In the genomic region with DNA sequence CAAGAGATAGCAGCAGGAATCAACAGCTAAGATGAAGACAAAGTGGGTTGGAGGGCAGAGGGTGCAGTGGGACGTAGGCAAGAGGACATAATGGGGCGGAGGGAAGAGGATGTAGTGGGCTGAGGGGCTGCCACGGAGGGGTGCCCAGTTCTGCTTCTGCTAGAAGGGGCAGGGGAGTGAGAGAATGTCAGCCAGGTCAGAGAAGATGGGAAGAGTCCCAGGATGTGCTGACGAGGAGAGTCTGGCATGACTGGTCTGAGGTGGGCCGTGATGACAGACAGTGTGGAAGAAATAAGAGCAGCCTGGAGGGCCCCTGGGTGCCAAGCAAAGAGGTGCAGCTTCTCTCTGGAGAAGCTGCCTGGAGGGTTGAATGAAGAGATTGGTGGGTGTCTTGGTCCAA, we compare ENCODE assay signal across 17 cellular contexts. TPM values are rescaled to one million over a fixed set of nuclear protein-coding genes. Genes with fewer than 3 reads are reported as not detected.
DNase-seq lines count a peak whose midpoint lies in the region; ATAC-seq and TF ChIP-seq lines count a peak whose summit lies in the region.
"Had no signal": no experiment of that assay in that cellular context is flagged by ENCODE, and none has a peak within 500 bp of the region (broad histone marks: within the 10 kb centered on the region; RNA-seq: fewer than 3 reads in every experiment).

No MANE protein-coding gene starts in this region.

- H3K36me3 Mint-ChIP-seq in nephron progenitor cell (ENCODE audit: low read depth) = peaks cover 19% of the 10 kb centered on the region
- no peaks in the 10 kb centered on the region for H3K36me3 Mint-ChIP-seq in activated CD8-positive, alpha-beta T cell treated with anti-CD3 and anti-CD28 coated beads, Interleukin-2, amount 10 ng/mL, durations not matched to agents 7 days and 5 days (ENCODE audit: low read depth)
- H3K36me3 Mint-ChIP-seq: CD4-positive, CD25-positive, alpha-beta regulatory T cell had no signal

- H4K8ac ChIP-seq in trophoblast cell (ENCODE audit: low read depth, low read length) = no peak overlapping the region

- H4K12ac ChIP-seq in trophoblast cell (ENCODE audit: low read depth, low read length) = no peak overlapping the region

- peak overlapping the region; percentile 21 for H3K4me3 Mint-ChIP-seq in nephron progenitor cell
- no peak overlapping the region for H3K4me3 Mint-ChIP-seq in activated CD8-positive, alpha-beta T cell treated with anti-CD3 and anti-CD28 coated beads, Interleukin-2, amount 10 ng/mL, durations not matched to agents 7 days and 5 days
- H3K4me3 Mint-ChIP-seq: GM23338 had no signal

- peaks cover 40% of the 10 kb centered on the region for H3K79me2 ChIP-seq in trophoblast cell (ENCODE audit: control insufficient read depth, insufficient read depth, low read length, poor library complexity)

- peaks cover 0 to 3% of the 10 kb centered on the region in 2 experiments for H3K36me3 ChIP-seq in trophoblast cell (ENCODE audit: control insufficient read depth in 1 of 2, insufficient read depth in 2 of 2, low read length in 2 of 2)
- no peaks in the 10 kb centered on the region for H3K36me3 ChIP-seq in transverse colon
- H3K36me3 ChIP-seq: BLaER1 treated with 17β-estradiol and CSF1 and Interleukin-3, amounts not matched to agents 10 nM and 100 nM had no signal

- no peak overlapping the region for H3K23ac ChIP-seq in trophoblast cell (ENCODE audit: low read length)

- no peak overlapping the region for H3K9ac ChIP-seq in trophoblast cell (ENCODE audit: low read length)
- H3K9ac ChIP-seq: BLaER1 treated with 17β-estradiol and CSF1 and Interleukin-3, amounts not matched to agents 10 nM and 100 nM had no signal

- no peak for ATAC-seq in activated CD8-positive, alpha-beta T cell treated with anti-CD3 and anti-CD28 coated beads, Interleukin-2, amount 10 ng/mL, durations not matched to agents 7 days and 5 days
- ATAC-seq in GM18498 (IDR thresholded peaks at IDR 0.05; ENCODE audit: unreplicated experiment) = no peak
- ATAC-seq: GM23338 had no signal

- H3K27ac ChIP-seq in coronary artery (no peak overlapping the region), trophoblast cell (ENCODE audit: low read depth, low read length) (no peak overlapping the region), transverse colon (no peak overlapping the region)
- H3K27ac ChIP-seq: BLaER1 treated with 17β-estradiol and CSF1 and Interleukin-3, amounts not matched to agents 10 nM and 100 nM; HL-60 had no signal

- peaks cover 69% of the 10 kb centered on the region for H3K4me1 Mint-ChIP-seq in nephron progenitor cell
- H3K4me1 Mint-ChIP-seq in activated CD8-positive, alpha-beta T cell treated with anti-CD3 and anti-CD28 coated beads, Interleukin-2, amount 10 ng/mL, durations not matched to agents 7 days and 5 days (ENCODE audit: low read depth) = peaks cover 17% of the 10 kb centered on the region

- no peak overlapping the region for H3K27ac Mint-ChIP-seq in nephron progenitor cell
- H3K27ac Mint-ChIP-seq in activated CD8-positive, alpha-beta T cell treated with anti-CD3 and anti-CD28 coated beads, Interleukin-2, amount 10 ng/mL, durations not matched to agents 7 days and 5 days = no peak overlapping the region
- H3K27ac Mint-ChIP-seq: GM23338 had no signal

- H2BK12ac ChIP-seq in trophoblast cell (ENCODE audit: low read length) = no peak overlapping the region

- H4K91ac ChIP-seq in trophoblast cell (ENCODE audit: low read depth, low read length) = no peak overlapping the region

- H3K9me3 Mint-ChIP-seq in nephron progenitor cell = peaks cover 4% of the 10 kb centered on the region
- peaks cover 4% of the 10 kb centered on the region for H3K9me3 Mint-ChIP-seq in activated CD8-positive, alpha-beta T cell treated with anti-CD3 and anti-CD28 coated beads, Interleukin-2, amount 10 ng/mL, durations not matched to agents 7 days and 5 days (ENCODE audit: insufficient read depth)
- H3K9me3 Mint-ChIP-seq: CD4-positive, CD25-positive, alpha-beta regulatory T cell had no signal

- peaks cover 12% of the 10 kb centered on the region for H3K27me3 Mint-ChIP-seq in nephron progenitor cell (ENCODE audit: low read depth, poor library complexity)
- peaks cover 43% of the 10 kb centered on the region for H3K27me3 Mint-ChIP-seq in activated CD8-positive, alpha-beta T cell treated with anti-CD3 and anti-CD28 coated beads, Interleukin-2, amount 10 ng/mL, durations not matched to agents 7 days and 5 days (ENCODE audit: low read depth)

- CTCF ChIA-PET in activated CD8-positive, alpha-beta T cell treated with anti-CD3 and anti-CD28 coated beads, Interleukin-2, amount 10 ng/mL, durations not matched to agents 7 days and 5 days (lab: Charles Lee) = no interaction called here

- no peak overlapping the region for H2BK5ac ChIP-seq in trophoblast cell (ENCODE audit: low read depth, low read length, poor library complexity)

- peak overlapping the region; percentile 91 for H3K4ac ChIP-seq in trophoblast cell (ENCODE audit: low read depth, low read length)

- peak overlapping the region; percentile 7 for H2AK5ac ChIP-seq in trophoblast cell (ENCODE audit: low read length)

- in situ Hi-C loops in transverse colon (cut with MboI; ENCODE audit: low pct_ligation_motif_present in 1 of 4, low pct_unique_long_range_greater_than_20kb in 1 of 4, low sequenced_read_pairs in 3 of 4) = no loop called here

- no peak overlapping the region for H3K18ac ChIP-seq in trophoblast cell (ENCODE audit: low read length)

- H3K4me2 ChIP-seq in trophoblast cell (ENCODE audit: low read length) = no peak overlapping the region
- H3K4me2 ChIP-seq: BLaER1 treated with 17β-estradiol and CSF1 and Interleukin-3, amounts not matched to agents 10 nM and 100 nM; GM23338 had no signal

- H3K9me3 ChIP-seq in trophoblast cell (ENCODE audit: insufficient read depth, low read depth, low read length) = peaks cover 5% of the 10 kb centered on the region
- no peaks in the 10 kb centered on the region for H3K9me3 ChIP-seq in transverse colon

- no peak overlapping the region for H2AFZ ChIP-seq in trophoblast cell (ENCODE audit: insufficient read depth, low read length, poor library complexity)
- H2AFZ ChIP-seq: GM23338 had no signal

- H3K4me3 ChIP-seq in coronary artery (no peak overlapping the region), trophoblast cell (ENCODE audit: low read depth, low read length) (no peak overlapping the region), transverse colon (no peak overlapping the region)
- H3K4me3 ChIP-seq: BLaER1 treated with 17β-estradiol and CSF1 and Interleukin-3, amounts not matched to agents 10 nM and 100 nM; GM23338 had no signal

- H3K27me3 ChIP-seq in trophoblast cell (ENCODE audit: insufficient read depth, low read length) (no peaks in the 10 kb centered on the region), transverse colon (peaks cover 44% of the 10 kb centered on the region)

- no peak overlapping the region for H3K14ac ChIP-seq in trophoblast cell (ENCODE audit: low read length)

- DNase-seq in AG20443 (ENCODE audit: low spot score) = peak; percentile 3
- DNase-seq in coronary artery (ENCODE audit: low spot score) = peak; percentile 47
- no peak for DNase-seq in nephron progenitor cell
- DNase-seq in trophoblast cell = no peak
- no peak for DNase-seq in NCI-H774 (lab: John Stamatoyannopoulos, UW)
- DNase-seq in activated CD8-positive, alpha-beta T cell treated with anti-CD3 and anti-CD28 coated beads, Interleukin-2, amount 10 ng/mL, durations not matched to agents 7 days and 5 days = no peak
- DNase-seq in transverse colon = no peak
- DNase-seq: 8988T; Calu3; CD4-positive, CD25-positive, alpha-beta regulatory T cell; DMS 273 treated with DMSO at 0.1 percent for 48 hours; EL; H7 had no signal

- no CpG with 5 or more reads among the region's 5 CpGs for WGBS in trophoblast cell (ENCODE audit: extremely low coverage, insufficient coverage, insufficient read length)
- 80 to 82% methylated on average over 5 of the region's 5 CpGs for WGBS in transverse colon (ENCODE audit: low coverage in 1 of 2), 2 donors

- peaks cover 16% of the 10 kb centered on the region for H3K79me1 ChIP-seq in trophoblast cell (ENCODE audit: low read length)

- POLR2A ChIA-PET in activated CD8-positive, alpha-beta T cell treated with anti-CD3 and anti-CD28 coated beads, Interleukin-2, amount 10 ng/mL, durations not matched to agents 7 days and 5 days (lab: Charles Lee) = no interaction called here

- no peak for TF ChIP-seq POLR2A in transverse colon (IDR thresholded peaks at IDR 0.05)

- no peak overlapping the region for H2BK120ac ChIP-seq in trophoblast cell (ENCODE audit: insufficient read depth, low read length, poor library complexity)

- peaks cover 13 to 25% of the 10 kb centered on the region in 2 experiments for H3K4me1 ChIP-seq in trophoblast cell (ENCODE audit: control insufficient read depth in 1 of 2, insufficient read depth in 2 of 2, low read length in 2 of 2)
- peaks cover 0 to 19% (median 12%) of the 10 kb centered on the region in 4 donors for H3K4me1 ChIP-seq in transverse colon

- TF ChIP-seq EP300 in transverse colon (IDR thresholded peaks at IDR 0.05; ENCODE audit: low read depth) = no peak

- TF ChIP-seq CTCF in coronary artery (IDR thresholded peaks at IDR 0.05) = no peak
- TF ChIP-seq CTCF in nephron progenitor cell (IDR thresholded peaks at IDR 0.05) = no peak
- no peak for TF ChIP-seq CTCF in transverse colon (IDR thresholded peaks at IDR 0.05)

- intact Hi-C loops in transverse colon (cut with DNase I; ENCODE audit: low total_unique reads) = no loop called here

RNA-seq across cellular contexts. Expression of a gene that starts 4.0 kb away (rescaled TPM):
- polyA plus RNA-seq in trophoblast cell (2013) = 19.8 and 20.9 TPM in 2 replicates
- not detected for total RNA-seq in activated CD8-positive, alpha-beta T cell treated with anti-CD3 and anti-CD28 coated beads, Interleukin-2, amount 10 ng/mL, durations not matched to agents 7 days and 5 days
- under 1 TPM in 1 of 4 donors, not detected in 3; 0.14 TPM for total RNA-seq in transverse colon
- total RNA-seq: Calu3; CD4-positive, CD25-positive, alpha-beta regulatory T cell had no signal
- polyA plus RNA-seq: CD4-positive, CD25-positive, alpha-beta regulatory T cell had no signal

Comparison
In these comparisons a context has a peak if more than half of its experiments do, and no peak if none do; other contexts are left out.
1. DNase-seq: peak in AG20443 (single experiment) and coronary artery (single experiment); none in nephron progenitor cell (single experiment), trophoblast cell (0 of 2), NCI-H774 (single experiment), activated CD8-positive, alpha-beta T cell treated with anti-CD3 and anti-CD28 coated beads, Interleukin-2, amount 10 ng/mL, durations not matched to agents 7 days and 5 days (single experiment) and transverse colon (single experiment).